ENCODE assay signal across 8 cellular contexts in the genomic region with DNA sequence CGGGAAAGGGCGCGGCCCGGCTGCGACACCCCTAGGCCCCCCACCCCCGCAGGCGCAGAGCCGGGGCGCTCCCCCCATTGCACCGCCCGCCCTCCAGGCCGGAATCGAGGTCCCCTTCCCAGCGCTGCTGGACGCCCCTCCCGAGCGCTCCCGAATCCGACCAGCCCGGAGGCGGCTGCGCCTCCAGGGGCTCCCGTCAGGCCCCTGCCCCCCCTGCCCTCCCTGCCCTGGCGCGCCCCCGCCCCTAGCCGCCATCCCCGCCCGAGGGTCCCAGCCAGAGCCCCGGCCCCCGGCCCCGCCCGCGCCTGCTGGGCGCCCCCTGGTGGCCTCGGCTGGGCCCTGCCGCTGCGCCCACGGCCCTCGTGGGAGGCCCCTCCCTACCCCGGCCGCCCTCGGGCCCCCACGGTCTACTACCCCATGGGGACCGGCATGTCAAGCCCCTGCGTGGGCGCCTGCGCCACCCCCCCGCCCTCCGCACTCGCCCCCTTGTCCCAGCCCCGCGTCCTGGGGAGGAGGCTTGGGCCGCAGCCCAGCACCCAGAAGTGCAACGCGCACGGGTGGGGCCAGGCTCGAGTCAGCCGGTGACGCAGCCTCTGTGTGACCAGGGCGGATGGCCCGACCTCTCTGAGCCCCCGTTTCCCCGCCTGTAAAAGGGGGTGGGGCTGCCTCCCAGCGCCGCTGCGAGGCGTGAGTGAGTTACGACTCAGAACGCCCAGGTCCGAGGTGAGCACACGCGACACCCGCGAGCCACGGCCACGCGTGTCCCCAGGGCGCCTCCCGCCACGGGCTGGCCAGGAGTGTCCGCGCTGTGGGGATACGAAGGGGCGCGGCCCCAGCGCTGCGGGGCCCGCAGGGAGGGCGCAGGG.
DNase-seq lines count a peak whose midpoint lies in the region; TF ChIP-seq lines count a peak whose summit lies in the region.

No MANE protein-coding gene starts in this region.

- H3K27ac Mint-ChIP-seq in immature natural killer cell = peak overlapping the region in 5 of 6 donors; percentile 45 to 86 (median 59)

- TF ChIP-seq CTCF in VCaP (conservative IDR thresholded peaks at IDR 0.05) = peak; percentile 88

- peak overlapping the region; percentile 41; the same call in 1 of the 2 replicates for H3K27ac ChIP-seq in VCaP

- in situ Hi-C loops in T47D (cut with HindIII; ENCODE audit: low pct_unique_long_range_greater_than_20kb, low sequenced_read_pairs) = no loop called here

- DNase-seq in Daoy (ENCODE audit: low read depth) (peak; percentile 72), HuH-7.5 (ENCODE audit: low spot score) (peak; percentile 92), T47D (ENCODE audit: low read depth in 1 of 2, low spot score in 1 of 2) (peak; percentile 67 to 77), immature natural killer cell (peak; percentile 81 to 85 (median 82)), NCI-H524 treated with DMSO at 0.1 percent for 48 hours (lab: John Stamatoyannopoulos, UW) (no peak), NCI-H1048 (lab: John Stamatoyannopoulos, UW) (no peak)
- peak; percentile 42 to 52 for DNase-seq in stimulated activated CD4-positive, alpha-beta T cell treated with anti-CD3 and anti-CD28 coated beads, Interleukin-1b, Interleukin-23, amount 100 ng/mL, for 1 hour (ENCODE audit: low read depth in 2 of 2)

- no peaks in the 10 kb centered on the region for H3K9me3 Mint-ChIP-seq in immature natural killer cell

- H3K4me1 Mint-ChIP-seq in immature natural killer cell = peaks cover 6 to 7% of the 10 kb centered on the region in 2 donors

- H3K36me3 Mint-ChIP-seq in immature natural killer cell = no peaks in the 10 kb centered on the region

- H3K4me3 Mint-ChIP-seq in immature natural killer cell = peak overlapping the region; percentile 78 to 85 (median 80)

- peaks cover 0 to 6% (median 4%) of the 10 kb centered on the region in 3 donors for H3K27me3 Mint-ChIP-seq in immature natural killer cell (ENCODE audit: low read depth in 3 of 3)

Comparison
In these comparisons a context has a peak if more than half of its experiments do, and no peak if none do; other contexts are left out.
1. DNase-seq: peak in Daoy (single experiment), HuH-7.5 (single experiment), T47D (2 of 2), immature natural killer cell (3 of 3) and stimulated activated CD4-positive, alpha-beta T cell treated with anti-CD3 and anti-CD28 coated beads, Interleukin-1b, Interleukin-23, amount 100 ng/mL, for 1 hour (2 of 2); none in NCI-H524 treated with DMSO at 0.1 percent for 48 hours (single experiment) and NCI-H1048 (single experiment).